1 cellular context compared by ENCODE assay signal in the genomic region with DNA sequence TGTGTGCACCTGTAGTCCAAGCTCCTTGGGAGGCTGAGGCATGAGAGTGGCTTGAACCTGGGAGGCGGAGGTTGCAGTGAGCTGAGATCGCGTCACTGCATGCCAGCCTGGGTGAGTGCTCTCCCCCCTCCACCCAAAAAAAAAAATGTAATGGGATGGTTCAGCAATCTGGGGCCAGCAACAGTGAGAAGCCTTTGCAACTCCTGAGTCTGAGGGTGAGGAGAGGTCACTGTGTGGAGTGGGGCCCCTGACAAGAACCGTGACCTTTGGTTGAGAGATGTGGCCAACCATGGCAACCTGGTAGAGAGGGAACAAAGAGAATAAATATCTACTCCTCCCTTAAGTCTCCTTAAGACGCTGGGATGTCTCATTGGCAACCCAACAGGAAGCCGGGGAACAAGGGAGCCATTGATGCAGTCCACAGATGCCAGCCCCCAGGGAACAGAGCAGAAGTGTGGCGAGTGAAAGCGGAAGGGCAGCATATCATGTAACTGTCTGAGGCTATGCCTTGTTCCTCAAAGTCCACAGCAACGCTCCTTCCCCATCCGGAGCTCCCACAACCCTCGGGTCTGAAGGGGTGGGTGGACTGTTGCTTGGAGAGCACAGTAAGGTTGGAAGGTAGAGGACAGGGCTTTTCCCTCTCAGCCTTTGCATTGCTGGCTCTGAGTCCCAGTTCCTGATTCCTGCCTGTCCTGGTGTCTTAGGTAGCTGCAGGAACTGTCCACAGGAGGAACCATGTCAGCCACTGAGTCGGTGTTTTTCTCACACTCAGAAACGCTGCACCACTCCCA.
A peak's percentile ranks its signal among the peaks of the same experiment; 100 is the strongest.
TF ChIP-seq lines count a peak whose summit lies in the region.

No MANE protein-coding gene starts in this region.

TF ChIP-seq in HCT116, 20 proteins besides CTCF, POLR2A, EP300 and RAD21:
- TF ChIP-seq, protein P1, sequence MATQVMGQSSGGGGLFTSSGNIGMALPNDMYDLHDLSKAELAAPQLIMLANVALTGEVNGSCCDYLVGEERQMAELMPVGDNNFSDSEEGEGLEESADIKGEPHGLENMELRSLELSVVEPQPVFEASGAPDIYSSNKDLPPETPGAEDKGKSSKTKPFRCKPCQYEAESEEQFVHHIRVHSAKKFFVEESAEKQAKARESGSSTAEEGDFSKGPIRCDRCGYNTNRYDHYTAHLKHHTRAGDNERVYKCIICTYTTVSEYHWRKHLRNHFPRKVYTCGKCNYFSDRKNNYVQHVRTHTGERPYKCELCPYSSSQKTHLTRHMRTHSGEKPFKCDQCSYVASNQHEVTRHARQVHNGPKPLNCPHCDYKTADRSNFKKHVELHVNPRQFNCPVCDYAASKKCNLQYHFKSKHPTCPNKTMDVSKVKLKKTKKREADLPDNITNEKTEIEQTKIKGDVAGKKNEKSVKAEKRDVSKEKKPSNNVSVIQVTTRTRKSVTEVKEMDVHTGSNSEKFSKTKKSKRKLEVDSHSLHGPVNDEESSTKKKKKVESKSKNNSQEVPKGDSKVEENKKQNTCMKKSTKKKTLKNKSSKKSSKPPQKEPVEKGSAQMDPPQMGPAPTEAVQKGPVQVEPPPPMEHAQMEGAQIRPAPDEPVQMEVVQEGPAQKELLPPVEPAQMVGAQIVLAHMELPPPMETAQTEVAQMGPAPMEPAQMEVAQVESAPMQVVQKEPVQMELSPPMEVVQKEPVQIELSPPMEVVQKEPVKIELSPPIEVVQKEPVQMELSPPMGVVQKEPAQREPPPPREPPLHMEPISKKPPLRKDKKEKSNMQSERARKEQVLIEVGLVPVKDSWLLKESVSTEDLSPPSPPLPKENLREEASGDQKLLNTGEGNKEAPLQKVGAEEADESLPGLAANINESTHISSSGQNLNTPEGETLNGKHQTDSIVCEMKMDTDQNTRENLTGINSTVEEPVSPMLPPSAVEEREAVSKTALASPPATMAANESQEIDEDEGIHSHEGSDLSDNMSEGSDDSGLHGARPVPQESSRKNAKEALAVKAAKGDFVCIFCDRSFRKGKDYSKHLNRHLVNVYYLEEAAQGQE (IDR thresholded peaks at IDR 0.05; ENCODE audit: low read depth), result no peak
- TF ChIP-seq, protein P2, sequence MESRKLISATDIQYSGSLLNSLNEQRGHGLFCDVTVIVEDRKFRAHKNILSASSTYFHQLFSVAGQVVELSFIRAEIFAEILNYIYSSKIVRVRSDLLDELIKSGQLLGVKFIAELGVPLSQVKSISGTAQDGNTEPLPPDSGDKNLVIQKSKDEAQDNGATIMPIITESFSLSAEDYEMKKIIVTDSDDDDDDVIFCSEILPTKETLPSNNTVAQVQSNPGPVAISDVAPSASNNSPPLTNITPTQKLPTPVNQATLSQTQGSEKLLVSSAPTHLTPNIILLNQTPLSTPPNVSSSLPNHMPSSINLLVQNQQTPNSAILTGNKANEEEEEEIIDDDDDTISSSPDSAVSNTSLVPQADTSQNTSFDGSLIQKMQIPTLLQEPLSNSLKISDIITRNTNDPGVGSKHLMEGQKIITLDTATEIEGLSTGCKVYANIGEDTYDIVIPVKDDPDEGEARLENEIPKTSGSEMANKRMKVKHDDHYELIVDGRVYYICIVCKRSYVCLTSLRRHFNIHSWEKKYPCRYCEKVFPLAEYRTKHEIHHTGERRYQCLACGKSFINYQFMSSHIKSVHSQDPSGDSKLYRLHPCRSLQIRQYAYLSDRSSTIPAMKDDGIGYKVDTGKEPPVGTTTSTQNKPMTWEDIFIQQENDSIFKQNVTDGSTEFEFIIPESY (IDR thresholded peaks at IDR 0.05; ENCODE audit: extremely low read depth, insufficient replicate concordance, low read length), result no peak
- no peak for TF ChIP-seq EZH2phosphoT487 (IDR thresholded peaks at IDR 0.05; ENCODE audit: borderline replicate concordance)
- no peak for TF ChIP-seq EZH2 (IDR thresholded peaks at IDR 0.05)
- TF ChIP-seq POLR2AphosphoS5 (IDR thresholded peaks at IDR 0.05; ENCODE audit: low read depth, low read length), result peak; percentile 65
- no peak for TF ChIP-seq EGR1 (IDR thresholded peaks at IDR 0.05; ENCODE audit: low read depth)
